Comparison of ENCODE assay signal across 1 cellular context in the genomic region with DNA sequence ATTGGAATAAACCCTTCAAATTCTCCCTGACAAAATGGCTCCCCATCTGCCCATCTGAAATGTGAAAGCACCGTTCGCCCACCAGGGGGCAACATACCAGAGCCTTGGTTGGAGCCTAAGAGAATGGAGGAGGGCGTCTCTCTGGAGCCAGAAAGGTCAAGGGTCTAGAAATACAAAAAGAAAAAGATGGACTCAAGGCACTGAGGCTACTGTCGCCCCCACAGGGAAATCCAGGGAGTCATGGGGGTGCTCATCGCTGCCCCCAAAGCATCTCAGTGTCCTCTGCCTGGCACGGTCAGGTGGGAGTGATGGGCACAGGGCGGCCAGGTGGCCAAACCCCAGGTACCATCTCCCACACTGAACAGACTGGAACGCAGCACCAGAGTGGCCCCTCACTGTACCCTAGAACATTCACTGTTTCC.
A peak's percentile ranks its signal among the peaks of the same experiment; 100 is the strongest.
TF ChIP-seq lines count a peak whose summit lies in the region.

No MANE protein-coding gene starts in this region.

TF ChIP-seq in GM12878, 131 proteins besides CTCF, POLR2A, EP300 and RAD21 (continued from another document):
- no peak for TF ChIP-seq RB1 (IDR thresholded peaks at IDR 0.05; ENCODE audit: borderline replicate concordance)
- TF ChIP-seq MEF2A (IDR thresholded peaks at IDR 0.05; ENCODE audit: insufficient read depth, low read depth, low read length): no peak
- no peak for TF ChIP-seq JUNB (IDR thresholded peaks at IDR 0.05)
- TF ChIP-seq, protein P1, sequence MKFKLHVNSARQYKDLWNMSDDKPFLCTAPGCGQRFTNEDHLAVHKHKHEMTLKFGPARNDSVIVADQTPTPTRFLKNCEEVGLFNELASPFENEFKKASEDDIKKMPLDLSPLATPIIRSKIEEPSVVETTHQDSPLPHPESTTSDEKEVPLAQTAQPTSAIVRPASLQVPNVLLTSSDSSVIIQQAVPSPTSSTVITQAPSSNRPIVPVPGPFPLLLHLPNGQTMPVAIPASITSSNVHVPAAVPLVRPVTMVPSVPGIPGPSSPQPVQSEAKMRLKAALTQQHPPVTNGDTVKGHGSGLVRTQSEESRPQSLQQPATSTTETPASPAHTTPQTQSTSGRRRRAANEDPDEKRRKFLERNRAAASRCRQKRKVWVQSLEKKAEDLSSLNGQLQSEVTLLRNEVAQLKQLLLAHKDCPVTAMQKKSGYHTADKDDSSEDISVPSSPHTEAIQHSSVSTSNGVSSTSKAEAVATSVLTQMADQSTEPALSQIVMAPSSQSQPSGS (IDR thresholded peaks at IDR 0.05; ENCODE audit: low read length): no peak
- TF ChIP-seq EED (IDR thresholded peaks at IDR 0.05; ENCODE audit: low read depth): no peak
- TF ChIP-seq NR2F1 (conservative IDR thresholded peaks at IDR 0.05): peak; percentile 52; the same call in 1 of the 2 replicates
- TF ChIP-seq GABPA (IDR thresholded peaks at IDR 0.05; ENCODE audit: low read depth): no peak
- TF ChIP-seq SREBF1 (IDR thresholded peaks at IDR 0.05; ENCODE audit: low read length): no peak
- no peak for TF ChIP-seq ZNF274 (IDR thresholded peaks at IDR 0.05; ENCODE audit: insufficient read depth, insufficient read length)
